In the genomic region with DNA sequence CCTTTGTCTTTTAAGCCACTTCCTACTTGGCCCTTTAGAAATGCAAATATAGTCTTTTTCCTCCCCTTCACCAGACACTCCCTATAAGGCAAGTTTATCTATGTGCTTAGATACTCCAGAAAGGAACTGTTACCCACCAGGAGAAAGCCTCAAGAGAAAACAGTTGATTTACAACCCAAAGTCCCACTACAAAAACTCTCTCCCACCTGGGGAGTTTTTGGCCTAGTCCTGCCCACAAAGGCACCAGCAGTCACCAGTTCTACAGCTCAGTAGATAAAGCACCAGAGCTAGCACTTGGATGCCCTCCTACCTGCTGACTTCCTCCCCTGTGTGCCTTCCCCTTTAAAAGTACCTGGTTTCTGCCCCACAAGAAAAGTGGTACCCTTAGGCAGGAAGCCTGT, we compare ENCODE assay signal across 16 cellular contexts. TPM values are rescaled to one million over a fixed set of nuclear protein-coding genes. Genes with fewer than 3 reads are reported as not detected.
"Had no signal": no experiment of that assay in that cellular context is flagged by ENCODE, and none has a peak within 500 bp of the region (broad histone marks: within the 10 kb centered on the region; RNA-seq: fewer than 3 reads in every experiment).

No MANE protein-coding gene starts in this region.

- DNase-seq: activated CD4-positive, alpha-beta T cell treated with anti-CD3 and anti-CD28 coated beads, Interleukin-2, amount 50 U/mL, for 1 hour; activated naive CD4-positive, alpha-beta T cell treated with anti-CD3 and anti-CD28 coated beads, Interleukin-2, amount 50 U/mL, for 16 hours; adrenal gland; caudate nucleus; colonic mucosa; foreskin melanocyte; heart right ventricle; mesenchymal stem cell; nephron progenitor cell; ovary; stimulated activated CD4-positive, alpha-beta T cell treated with anti-CD3 and anti-CD28 coated beads, Interleukin-4, amount 100 ng/mL, for 1 hour; stimulated activated CD8-positive, alpha-beta memory T cell treated with anti-CD3 and anti-CD28 coated beads, Interleukin-4, amount 100 ng/mL, for 48 hours; T-helper 17 cell had no signal

- H3K27ac ChIP-seq: adrenal gland, colonic mucosa, heart right ventricle, ovary had no signal

- H3K27me3 ChIP-seq: adrenal gland, colonic mucosa, heart right ventricle, ovary had no signal

- H3K9me3 ChIP-seq: adrenal gland, colonic mucosa, ovary had no signal

- H3K4me3 ChIP-seq: adrenal gland, colonic mucosa, heart right ventricle, ovary had no signal

- H3K36me3 ChIP-seq: adrenal gland, colonic mucosa, heart right ventricle, ovary had no signal

- FAIRE-seq: endothelial cell of umbilical vein, TTC549, urothelium cell line had no signal

- H3K4me1 ChIP-seq: adrenal gland, colonic mucosa, heart right ventricle had no signal

RNA-seq across cellular contexts. Expression of a gene that starts 27.7 kb away (rescaled TPM):
- total RNA-seq: colonic mucosa, endothelial cell of umbilical vein, heart right ventricle, T-helper 17 cell had no signal
- polyA plus RNA-seq: endothelial cell of umbilical vein, ovary had no signal
